9 cellular contexts compared by ENCODE assay signal in the genomic region with DNA sequence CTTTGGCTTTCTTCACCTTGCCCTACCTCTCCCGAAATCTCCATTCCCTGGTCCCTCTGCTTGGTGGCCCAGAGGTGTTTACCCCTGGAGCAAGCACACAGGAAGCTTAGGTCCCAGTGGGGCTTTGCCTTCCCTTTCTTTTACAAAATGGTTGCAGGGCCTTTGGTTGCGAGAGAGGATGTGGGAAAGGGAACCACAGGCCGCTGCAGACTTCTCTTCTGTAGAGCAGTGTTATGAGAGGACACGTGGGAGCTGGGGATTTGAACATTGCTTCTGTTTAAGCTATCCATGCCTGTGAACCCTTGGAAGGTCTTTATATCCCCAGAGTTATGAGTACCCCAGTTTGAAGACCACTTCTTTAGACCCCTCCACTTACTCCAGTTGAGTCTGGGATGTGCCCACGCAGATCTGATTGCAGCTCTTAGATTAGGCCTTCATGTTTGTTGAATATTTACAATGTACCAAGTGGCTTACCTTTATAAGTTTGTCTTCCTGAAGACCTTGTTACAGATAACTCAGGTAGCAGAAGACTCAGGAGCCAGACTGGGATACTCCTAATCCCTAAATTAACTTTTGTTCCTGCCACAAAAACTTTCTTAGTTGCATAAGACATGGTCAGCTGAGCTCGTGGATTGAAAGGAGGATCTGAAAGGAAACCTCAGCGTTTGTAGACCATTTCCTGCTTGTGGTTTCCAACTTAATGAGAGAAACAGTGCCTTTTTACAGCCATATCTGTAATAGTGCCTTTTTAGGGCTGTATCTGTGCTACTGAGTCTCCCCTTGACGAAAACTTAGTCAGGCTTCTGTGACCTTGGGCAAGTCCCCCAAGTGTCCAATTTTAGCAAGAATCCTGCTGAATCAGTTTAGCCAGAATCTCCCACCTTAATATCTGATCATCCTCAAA. TPM values are rescaled to one million over a fixed set of nuclear protein-coding genes. Genes with fewer than 3 reads are reported as not detected.
A peak's percentile ranks its signal among the peaks of the same experiment; 100 is the strongest.
DNase-seq lines count a peak whose midpoint lies in the region; ATAC-seq and TF ChIP-seq lines count a peak whose summit lies in the region.
"Had no signal": no experiment of that assay in that cellular context is flagged by ENCODE, and none has a peak within 500 bp of the region (broad histone marks: within the 10 kb centered on the region; RNA-seq: fewer than 3 reads in every experiment).

No MANE protein-coding gene starts in this region.

- H3K27me3 Mint-ChIP-seq in neural progenitor cell (ENCODE audit: insufficient read depth, low read depth) = no peaks in the 10 kb centered on the region

- no peaks in the 10 kb centered on the region for H4K20me1 ChIP-seq in neural progenitor cell (ENCODE audit: low read depth)

- no peaks in the 10 kb centered on the region for H3K4me1 ChIP-seq in neural progenitor cell

- no peaks in the 10 kb centered on the region for H3K27me3 ChIP-seq in neural progenitor cell

- DNase-seq in activated T-cell treated with anti-CD3 and anti-CD28 coated beads for 24 hours (ENCODE audit: low read depth) (peak; percentile 2), activated T-cell treated with anti-CD3 and anti-CD28 coated beads for 4 hours (no peak), NOMO-1 (lab: John Stamatoyannopoulos, UW; ENCODE audit: unreplicated experiment in 2 of 2) (peak; percentile 73 to 91), neural progenitor cell (ENCODE audit: low spot score) (no peak), DMS79 (lab: John Stamatoyannopoulos, UW) (no peak)
- DNase-seq in effector CD4-positive, alpha-beta T cell = peak; percentile 6
- DNase-seq in stimulated activated naive CD4-positive, alpha-beta T cell treated with Interleukin-2 at 50 U/mL for 16 hours (lab: John Stamatoyannopoulos, UW) = peak; percentile 3

- H3K9ac ChIP-seq in neural progenitor cell = no peak overlapping the region

- H3K4me1 Mint-ChIP-seq in neural progenitor cell = peaks cover 12% of the 10 kb centered on the region
- H3K4me1 Mint-ChIP-seq: nephron had no signal

- H3K4me3 ChIP-seq in neural progenitor cell = no peak overlapping the region

- H3K4me3 Mint-ChIP-seq in neural progenitor cell = no peak overlapping the region
- H3K4me3 Mint-ChIP-seq: nephron had no signal

- no peak overlapping the region for H3K27ac Mint-ChIP-seq in neural progenitor cell
- H3K27ac Mint-ChIP-seq: nephron had no signal

- ATAC-seq in HG02678 (IDR thresholded peaks at IDR 0.05; ENCODE audit: unreplicated experiment) = peak; percentile 95

- H3F3A ChIP-seq in neural progenitor cell (ENCODE audit: low read depth) = no peaks in the 10 kb centered on the region

- H3K36me3 Mint-ChIP-seq in neural progenitor cell = peaks cover 3% of the 10 kb centered on the region

- H3K36me3 ChIP-seq in neural progenitor cell = no peaks in the 10 kb centered on the region

- H3K9me3 ChIP-seq in neural progenitor cell (ENCODE audit: low read depth) = no peaks in the 10 kb centered on the region

- no peak for TF ChIP-seq CTCF in neural progenitor cell (IDR thresholded peaks at IDR 0.05)

- H2AFZ ChIP-seq in neural progenitor cell (replicated peaks) = no peak overlapping the region

- H3K4me2 ChIP-seq in neural progenitor cell = no peak overlapping the region

- H3K27ac ChIP-seq in neural progenitor cell = no peak overlapping the region

- H3K9me3 Mint-ChIP-seq in neural progenitor cell = peaks cover 4% of the 10 kb centered on the region
- H3K9me3 Mint-ChIP-seq: nephron had no signal

- no peaks in the 10 kb centered on the region for H3K79me2 ChIP-seq in neural progenitor cell (ENCODE audit: low read depth)

RNA-seq across cellular contexts. Expression of a gene that starts 21.9 kb away (rescaled TPM):
- 136 and 193 TPM in 2 replicates for total RNA-seq in neural progenitor cell (ENCODE audit: low replicate concordance)

Comparison
In these comparisons a context has a peak if more than half of its experiments do, and no peak if none do; other contexts are left out.
1. DNase-seq: peak in activated T-cell treated with anti-CD3 and anti-CD28 coated beads for 24 hours (single experiment), NOMO-1 (2 of 2), effector CD4-positive, alpha-beta T cell (single experiment) and stimulated activated naive CD4-positive, alpha-beta T cell treated with Interleukin-2 at 50 U/mL for 16 hours (single experiment); none in activated T-cell treated with anti-CD3 and anti-CD28 coated beads for 4 hours (single experiment), neural progenitor cell (single experiment) and DMS79 (single experiment).